8 cellular contexts compared by ENCODE assay signal in the genomic region with DNA sequence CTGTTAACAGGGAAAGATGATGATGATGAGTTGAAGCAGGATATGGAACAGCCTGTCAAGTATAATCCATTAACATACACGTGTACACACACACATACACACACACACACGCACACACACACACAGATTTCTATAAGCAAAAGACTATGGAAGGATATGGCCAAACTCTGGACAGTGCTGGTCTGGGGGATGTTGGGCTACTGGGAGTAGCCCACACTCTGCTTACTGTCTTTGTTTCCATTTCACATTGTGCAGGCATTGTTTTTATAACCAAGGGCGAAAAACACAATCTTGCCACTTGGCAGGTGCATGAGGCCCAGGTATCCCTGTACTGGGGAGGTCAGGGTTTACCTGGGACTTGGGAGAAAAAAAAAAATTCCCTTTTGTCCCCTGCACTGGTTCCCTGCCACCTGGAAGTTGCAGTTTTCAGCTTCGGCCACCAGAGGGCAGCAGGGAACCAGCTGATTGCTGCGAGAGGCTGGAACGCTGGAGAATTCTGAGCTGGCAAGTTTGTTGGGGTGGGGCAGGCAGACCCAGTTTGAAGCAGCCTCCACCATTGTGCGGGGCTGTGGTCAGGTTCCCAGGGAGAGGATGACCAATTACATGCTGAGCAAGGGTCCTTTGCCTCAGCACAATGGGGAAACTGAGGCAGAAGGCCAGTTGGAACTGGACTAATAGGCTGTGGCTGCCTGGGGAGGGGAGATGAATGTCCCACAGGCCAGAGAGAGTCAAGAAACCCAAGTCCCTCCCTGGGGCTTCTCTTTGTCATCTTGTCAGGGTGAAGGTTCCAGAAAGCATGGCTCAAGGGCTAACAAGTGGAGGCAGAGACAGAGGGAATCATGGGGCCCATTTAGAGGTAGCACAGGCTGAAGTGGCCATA. TPM values are rescaled to one million over a fixed set of nuclear protein-coding genes. Genes with fewer than 3 reads are reported as not detected.
DNase-seq lines count a peak whose midpoint lies in the region; ATAC-seq, FAIRE-seq and TF ChIP-seq lines count a peak whose summit lies in the region.

No MANE protein-coding gene starts in this region.

- no peaks in the 10 kb centered on the region for H3K9me1 ChIP-seq in keratinocyte (ENCODE audit: control insufficient read depth, extremely low read depth, insufficient read depth, low read length)

- H3K36me3 ChIP-seq in mammary epithelial cell (ENCODE audit: insufficient read depth, low read length), result no peaks in the 10 kb centered on the region
- H3K36me3 ChIP-seq in keratinocyte (ENCODE audit: control insufficient read depth in 2 of 2, extremely low read depth in 1 of 2, insufficient read depth in 2 of 2, low read length in 2 of 2), result no peaks in the 10 kb centered on the region

- H3K27ac Mint-ChIP-seq in activated B cell treated with CpG ODN at 0.5 μM for 24 hours, result no peak overlapping the region

- POLR2A ChIA-PET in activated B cell treated with CpG ODN at 0.5 μM for 24 hours (lab: Charles Lee), result interaction anchor here (0.6 to 1.0 kb wide), 2 partner anchors 13 to 113 kb away, joined by 3 read pairs; no protein-coding TSS in a partner anchor

- H3K27me3 Mint-ChIP-seq in activated B cell treated with CpG ODN at 0.5 μM for 24 hours, result no peaks in the 10 kb centered on the region

- in situ Hi-C loops in mammary epithelial cell (cut with MboI; ENCODE audit: low sequenced_read_pairs in 2 of 2), result loop anchor here (5.0 to 10.0 kb wide), 2 partner anchors 90 to 93 kb away; no protein-coding TSS in a partner anchor

- H2AFZ ChIP-seq in mammary epithelial cell (ENCODE audit: low read depth, low read length), result no peak overlapping the region
- no peak overlapping the region for H2AFZ ChIP-seq in keratinocyte (ENCODE audit: control insufficient read depth, low read length)

- TF ChIP-seq CTCF in AG09319 (IDR thresholded peaks at IDR 0.05; ENCODE audit: low read depth, low read length), result peak; percentile 95
- TF ChIP-seq CTCF in activated B cell treated with CpG ODN at 0.5 μM for 24 hours (IDR thresholded peaks at IDR 0.05), result peak; percentile 73
- peak; percentile 98 to 99 for TF ChIP-seq CTCF in mammary epithelial cell (conservative IDR thresholded peaks at IDR 0.05 in 1 of 2, IDR thresholded peaks at IDR 0.05 in 1 of 2; ENCODE audit: extremely low read depth in 1 of 2, insufficient read depth in 1 of 2, low read depth in 1 of 2, low read length in 2 of 2)
- peak; percentile 90 to 97 (median 94) for TF ChIP-seq CTCF in keratinocyte (optimal IDR thresholded peaks at IDR 0.05 in 1 of 3, IDR thresholded peaks at IDR 0.05 in 1 of 3, conservative IDR thresholded peaks at IDR 0.05 in 1 of 3; ENCODE audit: extremely low read depth in 1 of 3, insufficient read depth in 2 of 3, low read length in 3 of 3)

- BruUV-seq in mammary epithelial cell (replicated peaks; lab: Mats Ljungman, UMichigan), result no TSS peak

- H3K9ac ChIP-seq in mammary epithelial cell (ENCODE audit: insufficient read depth, low read length), result no peak overlapping the region
- no peak overlapping the region for H3K9ac ChIP-seq in keratinocyte (ENCODE audit: control insufficient read depth, extremely low read depth, insufficient read depth, low read length)

- H3K4me3 ChIP-seq in mammary epithelial cell (replicated peaks in 1 of 3; ENCODE audit: insufficient read depth in 1 of 3, low read depth in 2 of 3, low read length in 3 of 3) (no peak overlapping the region), keratinocyte (ENCODE audit: control insufficient read depth in 2 of 3, extremely low read depth in 1 of 3, insufficient read depth in 2 of 3, low read depth in 1 of 3, low read length in 3 of 3) (no peak overlapping the region)

- H3K79me2 ChIP-seq in mammary epithelial cell (ENCODE audit: insufficient read depth, low read length) (no peaks in the 10 kb centered on the region), keratinocyte (ENCODE audit: control insufficient read depth, insufficient read depth, low read length) (no peaks in the 10 kb centered on the region)

- H3K9me3 ChIP-seq in mammary epithelial cell (replicated peaks; ENCODE audit: insufficient read depth, low read length), result no peaks in the 10 kb centered on the region
- no peaks in the 10 kb centered on the region for H3K9me3 ChIP-seq in keratinocyte (ENCODE audit: control insufficient read depth, low read depth, low read length)

- under 1% methylated on average over 7 of the region's 7 CpGs for WGBS in mammary epithelial cell (ENCODE audit: low coverage, missing lambda C conversion rate)

- peak; percentile 60 for ATAC-seq in GM19351 (IDR thresholded peaks at IDR 0.05; ENCODE audit: unreplicated experiment)
- peak; percentile 82 for ATAC-seq in activated B cell treated with CpG ODN at 0.5 μM for 24 hours (ENCODE audit: low read depth)
- ATAC-seq in GM18861 (IDR thresholded peaks at IDR 0.05; ENCODE audit: unreplicated experiment), result no peak

- no peak overlapping the region for H3K4me2 ChIP-seq in mammary epithelial cell (ENCODE audit: insufficient read depth, low read depth, low read length)
- no peak overlapping the region for H3K4me2 ChIP-seq in keratinocyte (ENCODE audit: control insufficient read depth, extremely low read depth, insufficient read depth, low read depth, low read length)

- H3K27ac ChIP-seq in mammary epithelial cell (ENCODE audit: insufficient read depth, low read depth, low read length) (no peak overlapping the region), keratinocyte (ENCODE audit: control insufficient read depth, insufficient read depth, low read length) (no peak overlapping the region)

- dilution Hi-C loops in mammary epithelial cell (cut with HindIII; ENCODE audit: low sequenced_read_pairs) (loop anchor here (5.0 kb wide), 2 partner anchors 38 to 88 kb away; no protein-coding TSS in a partner anchor), keratinocyte (cut with MboI; ENCODE audit: extremely low pct_ligation_motif_present, low sequenced_read_pairs) (no loop called here)

- peaks cover 3% of the 10 kb centered on the region for H3K4me1 Mint-ChIP-seq in activated B cell treated with CpG ODN at 0.5 μM for 24 hours

- peak; percentile 65 for FAIRE-seq in keratinocyte (lab: Jason Lieb, UNC)

- peaks cover 2% of the 10 kb centered on the region for H3K4me1 ChIP-seq in mammary epithelial cell (ENCODE audit: insufficient read depth, low read length)
- no peaks in the 10 kb centered on the region for H3K4me1 ChIP-seq in keratinocyte (ENCODE audit: control insufficient read depth, extremely low read depth, insufficient read depth, low read length)

- H3K27me3 ChIP-seq in mammary epithelial cell (ENCODE audit: insufficient read depth, low read length) (no peaks in the 10 kb centered on the region), keratinocyte (ENCODE audit: control insufficient read depth, extremely low read depth, insufficient read depth, low read length) (peaks cover 1% of the 10 kb centered on the region)

- H4K20me1 ChIP-seq in mammary epithelial cell (ENCODE audit: insufficient read depth, low read length) (no peaks in the 10 kb centered on the region), keratinocyte (ENCODE audit: control insufficient read depth, extremely low read depth, insufficient read depth, low read length) (no peaks in the 10 kb centered on the region)

- CTCF ChIA-PET in activated B cell treated with CpG ODN at 0.5 μM for 24 hours (lab: Charles Lee) (interaction anchor here (0.7 to 6.4 kb wide), 24 partner anchors 9 to 1146 kb away, joined by 3 to 88 read pairs (median 4); a partner anchor contains a TSS), mammary epithelial cell (lab: Charles Lee; ENCODE audit: low non-redundant PET) (interaction anchor here (0.6 to 1.0 kb wide), 13 partner anchors 9 to 1165 kb away, joined by 3 to 11 read pairs (median 5); no protein-coding TSS in a partner anchor)

- peak; percentile 40 for DNase-seq in AG09319 (ENCODE audit: extremely low read depth, low read depth)
- DNase-seq in NCI-H146 treated with DMSO at 0.1 percent for 48 hours (lab: John Stamatoyannopoulos, UW; ENCODE audit: unreplicated experiment), result peak; percentile 61
- DNase-seq in activated B cell treated with CpG ODN at 0.5 μM for 24 hours, result peak; percentile 63
- peak; percentile 56 for DNase-seq in mammary epithelial cell
- DNase-seq in keratinocyte (ENCODE audit: low read depth, low spot score), result no peak
- DNase-seq in stimulated activated CD4-positive, alpha-beta T cell treated with anti-CD3 and anti-CD28 coated beads, Interleukin-1b, Interleukin-23, amount 100 ng/mL, for 24 hours (ENCODE audit: low read depth in 4 of 4, low spot score in 1 of 4), result peak; percentile 62 to 63 (median 63)

- H3K36me3 Mint-ChIP-seq in activated B cell treated with CpG ODN at 0.5 μM for 24 hours (ENCODE audit: low read depth), result no peaks in the 10 kb centered on the region

- intact Hi-C loops in activated B cell treated with CpG ODN at 0.5 μM for 24 hours (cut with micrococcal nuclease) (loop anchor here (1.0 to 5.0 kb wide), 4 partner anchors 73 to 117 kb away; a partner anchor contains a TSS), mammary epithelial cell (cut with micrococcal nuclease) (loop anchor here (1.0 to 5.0 kb wide), 5 partner anchors 26 to 555 kb away; no protein-coding TSS in a partner anchor)

- H3K9me3 Mint-ChIP-seq in activated B cell treated with CpG ODN at 0.5 μM for 24 hours, result peaks cover 3% of the 10 kb centered on the region

- H3K4me3 Mint-ChIP-seq in activated B cell treated with CpG ODN at 0.5 μM for 24 hours, result no peak overlapping the region

RNA-seq across cellular contexts. Expression of a gene that starts 27.3 kb away (rescaled TPM):
- total RNA-seq in activated B cell treated with CpG ODN at 0.5 μM for 24 hours (68.2 and 72.5 TPM in 2 replicates), mammary epithelial cell (10 to 100 TPM; 32.0 to 78.1 TPM)
- polyA plus RNA-seq in mammary epithelial cell (136 TPM), keratinocyte (69.1 to 124 TPM (median 71.3 TPM) in 3 replicates)
- polyA minus RNA-seq in mammary epithelial cell (94.0 TPM), keratinocyte (69.4 to 302 TPM (median 83.7 TPM) in 3 replicates)
- polyA plus RNA-seq in keratinocyte (2011; ENCODE audit: low read depth), result 132 TPM
- polyA plus RNA-seq in keratinocyte (2011; cell fraction: cytosol; rRNA removed), result 97.5 and 105 TPM in 2 replicates
- 177 and 186 TPM in 2 replicates for polyA plus RNA-seq in keratinocyte (2011; cell fraction: nucleus; rRNA removed)
- polyA plus RNA-seq in keratinocyte (2012; ENCODE audit: low replicate concordance), result 79.7 and 311 TPM in 2 replicates
- polyA minus RNA-seq in keratinocyte (2011; cell fraction: cytosol; rRNA and poly(A)+ RNA removed), result 61.2 TPM
- 70.6 and 70.8 TPM in 2 replicates for polyA minus RNA-seq in keratinocyte (2011; cell fraction: nucleus; rRNA and poly(A)+ RNA removed)
